10 cellular contexts compared by ENCODE assay signal in the genomic region with DNA sequence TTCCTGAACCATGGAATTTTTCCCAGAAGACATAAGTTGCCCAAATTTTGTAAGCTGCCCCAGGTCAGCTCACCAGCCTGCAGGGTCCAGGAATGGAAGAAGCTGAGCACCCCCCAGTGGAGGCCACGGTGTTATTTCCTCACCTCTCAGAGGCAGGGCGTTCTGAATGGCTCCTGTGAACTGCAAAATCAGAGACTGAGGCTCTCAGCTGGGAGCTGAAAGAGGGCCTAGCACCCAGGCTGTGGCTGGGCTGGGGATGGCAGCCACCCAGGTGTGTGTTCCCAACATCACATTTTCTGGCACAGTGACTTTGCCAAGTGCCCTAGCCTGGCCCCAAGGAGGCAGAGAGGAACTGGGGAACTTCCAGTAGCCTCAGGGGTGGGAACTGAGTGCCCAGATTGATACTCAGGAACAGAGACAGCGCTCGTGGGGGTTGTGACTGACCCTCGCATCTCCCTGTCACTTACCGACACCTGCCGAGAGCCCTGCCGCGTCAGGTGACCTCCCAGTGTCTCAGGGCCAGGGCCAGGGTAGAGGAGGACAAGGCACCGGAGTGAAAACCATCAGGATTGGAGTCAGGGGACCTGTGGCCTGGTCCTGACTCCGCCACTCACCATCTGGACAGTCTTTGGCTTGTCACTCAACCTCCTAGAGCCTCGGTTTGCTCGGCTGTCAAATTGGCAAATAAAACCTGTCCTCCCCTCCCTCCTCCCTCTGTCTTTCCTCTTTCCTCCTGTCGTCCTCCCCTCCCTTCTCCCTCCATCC. TPM values are rescaled to one million over a fixed set of nuclear protein-coding genes. Genes with fewer than 3 reads are reported as not detected.
DNase-seq lines count a peak whose midpoint lies in the region; ATAC-seq and TF ChIP-seq lines count a peak whose summit lies in the region.
"Had no signal": no experiment of that assay in that cellular context is flagged by ENCODE, and none has a peak within 500 bp of the region (broad histone marks: within the 10 kb centered on the region; RNA-seq: fewer than 3 reads in every experiment).

No MANE protein-coding gene starts in this region.

- no peak overlapping the region for H3K4me3 Mint-ChIP-seq in activated naive CD4-positive, alpha-beta T cell treated with anti-CD3 and anti-CD28 coated beads for 36 hours
- no peak overlapping the region for H3K4me3 Mint-ChIP-seq in type B pancreatic cell
- H3K4me3 Mint-ChIP-seq: CD14-positive monocyte had no signal

- peaks cover 41% of the 10 kb centered on the region for H3K27me3 Mint-ChIP-seq in activated naive CD4-positive, alpha-beta T cell treated with anti-CD3 and anti-CD28 coated beads for 36 hours (ENCODE audit: low read depth)
- no peaks in the 10 kb centered on the region for H3K27me3 Mint-ChIP-seq in type B pancreatic cell

- H3K4me3 ChIP-seq in epithelial cell of proximal tubule (ENCODE audit: low read depth, low read length) (no peak overlapping the region), coronary artery (no peak overlapping the region)
- H3K4me3 ChIP-seq: skin epidermis had no signal

- H3K27ac ChIP-seq in coronary artery, result no peak overlapping the region
- H3K27ac ChIP-seq: skin epidermis had no signal

- ATAC-seq in GM21786 (IDR thresholded peaks at IDR 0.05; ENCODE audit: unreplicated experiment) (no peak), GM21529 (IDR thresholded peaks at IDR 0.05; ENCODE audit: unreplicated experiment) (no peak)

- DNase-seq in activated naive CD4-positive, alpha-beta T cell treated with anti-CD3 and anti-CD28 coated beads for 36 hours, result peak; percentile 31
- no peak for DNase-seq in activated naive CD4-positive, alpha-beta T cell treated with anti-CD3 and anti-CD28 coated beads, Interleukin-2, amount 50 U/mL, for 16 hours
- DNase-seq in OCI-M1 (lab: John Stamatoyannopoulos, UW), result peak; percentile 2
- DNase-seq in epithelial cell of proximal tubule (ENCODE audit: low read depth), result no peak
- DNase-seq in type B pancreatic cell (ENCODE audit: extremely low spot score, unreplicated experiment), result no peak
- DNase-seq in coronary artery (ENCODE audit: low spot score), result no peak

- no peaks in the 10 kb centered on the region for H3K9me3 Mint-ChIP-seq in activated naive CD4-positive, alpha-beta T cell treated with anti-CD3 and anti-CD28 coated beads for 36 hours
- no peaks in the 10 kb centered on the region for H3K9me3 Mint-ChIP-seq in type B pancreatic cell
- H3K9me3 Mint-ChIP-seq: CD14-positive monocyte had no signal

- no peaks in the 10 kb centered on the region for H3K4me1 Mint-ChIP-seq in activated naive CD4-positive, alpha-beta T cell treated with anti-CD3 and anti-CD28 coated beads for 36 hours (ENCODE audit: low read depth)
- H3K4me1 Mint-ChIP-seq in type B pancreatic cell (ENCODE audit: unreplicated experiment), result peaks cover 26% of the 10 kb centered on the region
- H3K4me1 Mint-ChIP-seq: CD14-positive monocyte had no signal

- TF ChIP-seq CTCF in epithelial cell of proximal tubule (conservative IDR thresholded peaks at IDR 0.05; ENCODE audit: low read depth, low read length) (peak; percentile 47), type B pancreatic cell (conservative IDR thresholded peaks at IDR 0.05) (peak; percentile 46), coronary artery (IDR thresholded peaks at IDR 0.05) (no peak)

- intact Hi-C loops in activated naive CD4-positive, alpha-beta T cell treated with anti-CD3 and anti-CD28 coated beads for 36 hours (cut with micrococcal nuclease), result no loop called here

- CTCF ChIA-PET in activated naive CD4-positive, alpha-beta T cell treated with anti-CD3 and anti-CD28 coated beads for 36 hours (lab: Charles Lee), result interaction anchor here (1.0 kb wide), 1 partner anchor 160 kb away, joined by 3 read pairs; no protein-coding TSS in a partner anchor

- no peaks in the 10 kb centered on the region for H3K36me3 Mint-ChIP-seq in activated naive CD4-positive, alpha-beta T cell treated with anti-CD3 and anti-CD28 coated beads for 36 hours (ENCODE audit: low read depth)
- peaks cover 11% of the 10 kb centered on the region for H3K36me3 Mint-ChIP-seq in type B pancreatic cell
- H3K36me3 Mint-ChIP-seq: CD14-positive monocyte had no signal

- H3K27ac Mint-ChIP-seq in activated naive CD4-positive, alpha-beta T cell treated with anti-CD3 and anti-CD28 coated beads for 36 hours, result no peak overlapping the region
- no peak overlapping the region for H3K27ac Mint-ChIP-seq in type B pancreatic cell
- H3K27ac Mint-ChIP-seq: CD14-positive monocyte had no signal

RNA-seq across cellular contexts. Expression of a gene that starts 11.3 kb away (rescaled TPM):
- not detected for total RNA-seq in activated naive CD4-positive, alpha-beta T cell treated with anti-CD3 and anti-CD28 coated beads for 36 hours
- 0.14 and 0.29 TPM in 2 replicates for total RNA-seq in epithelial cell of proximal tubule
- 27.5 and 32.1 TPM in 2 replicates for total RNA-seq in type B pancreatic cell (ENCODE audit: low replicate concordance)

Comparison
In these comparisons a context has a peak if more than half of its experiments do, and no peak if none do; other contexts are left out.
1. DNase-seq: peak in activated naive CD4-positive, alpha-beta T cell treated with anti-CD3 and anti-CD28 coated beads for 36 hours (single experiment) and OCI-M1 (single experiment); none in activated naive CD4-positive, alpha-beta T cell treated with anti-CD3 and anti-CD28 coated beads, Interleukin-2, amount 50 U/mL, for 16 hours (single experiment), epithelial cell of proximal tubule (single experiment), type B pancreatic cell (single experiment) and coronary artery (single experiment).
2. RNA of a gene that starts 11.3 kb away (total RNA-seq): 27.5 to 32.1 TPM in type B pancreatic cell; 0.14 to 0.29 TPM in epithelial cell of proximal tubule and not detected in activated naive CD4-positive, alpha-beta T cell treated with anti-CD3 and anti-CD28 coated beads for 36 hours; every median in the first group is over 10 times any median in the second.